Comparison of ENCODE assay signal across 13 cellular contexts in the genomic region with DNA sequence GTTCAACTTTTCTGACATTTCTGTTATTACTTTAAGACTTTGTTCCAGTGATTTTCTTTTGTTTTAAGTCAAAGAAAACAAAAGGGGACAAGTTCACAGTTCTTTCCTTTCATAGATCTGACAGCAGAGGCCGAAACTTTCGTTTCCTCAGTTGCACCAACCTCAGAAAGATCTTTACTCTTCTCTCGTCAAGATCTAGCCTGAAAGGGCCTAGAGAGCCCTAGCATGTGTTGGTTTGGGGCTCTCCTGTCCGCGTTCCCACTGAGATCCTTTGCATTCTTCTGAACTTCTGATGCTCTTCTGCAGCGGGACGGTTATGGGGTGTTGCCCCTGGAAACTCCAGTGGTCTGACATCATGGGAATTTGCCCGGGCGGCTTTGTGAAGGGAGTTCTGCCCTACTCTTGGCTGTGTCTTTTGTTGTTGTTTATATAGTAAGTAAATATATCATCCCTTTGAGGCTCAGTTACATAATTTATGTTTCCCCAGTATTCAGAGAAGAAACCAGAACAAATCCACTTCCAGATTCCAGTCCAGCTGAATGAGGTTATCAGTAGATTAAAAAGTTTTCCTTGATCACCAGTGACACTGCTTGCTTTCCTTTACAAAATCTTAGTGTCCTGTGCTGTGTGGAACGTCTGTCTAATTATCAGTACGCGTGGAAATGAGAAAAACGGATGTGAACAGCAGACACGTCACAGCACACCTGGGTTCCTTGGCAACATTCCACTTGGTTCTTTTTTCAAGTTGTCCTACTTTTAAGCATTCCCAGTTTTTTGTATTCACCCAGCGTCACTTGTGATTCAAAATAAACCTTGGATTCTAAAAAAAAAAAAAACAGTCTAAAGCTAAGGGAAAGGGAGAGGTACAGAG.
DNase-seq lines count a peak whose midpoint lies in the region; ATAC-seq and TF ChIP-seq lines count a peak whose summit lies in the region.
"Had no signal": no experiment of that assay in that cellular context is flagged by ENCODE, and none has a peak within 500 bp of the region (broad histone marks: within the 10 kb centered on the region; RNA-seq: fewer than 3 reads in every experiment).

No MANE protein-coding gene starts in this region.

- no peak overlapping the region for H2AFZ ChIP-seq in neural progenitor cell (replicated peaks)

- intact Hi-C loops in heart left ventricle (cut with DNase I) (loop anchor here in 1 of 10 donors (5.0 kb wide), 1 partner anchor 40 kb away; no protein-coding TSS in a partner anchor), upper lobe of right lung (cut with DNase I) (no loop called here)

- peaks cover 37% of the 10 kb centered on the region for H3K36me3 Mint-ChIP-seq in neural progenitor cell
- H3K36me3 Mint-ChIP-seq: activated CD8-positive, alpha-beta memory T cell treated with anti-CD3 and anti-CD28 coated beads, Interleukin-2, amount 10 ng/mL, durations not matched to agents 7 days and 5 days had no signal

- H3K27ac ChIP-seq in heart left ventricle (peak overlapping the region in 10 of 12 donors; percentile 34 to 69 (median 54)), neural progenitor cell (no peak overlapping the region), upper lobe of right lung (peak overlapping the region; percentile 5)

- peak overlapping the region in 1 of 12 donors; percentile 14 for H3K4me3 ChIP-seq in heart left ventricle
- H3K4me3 ChIP-seq in neural progenitor cell, result no peak overlapping the region
- H3K4me3 ChIP-seq in upper lobe of right lung, result no peak overlapping the region

- H3K27ac Mint-ChIP-seq in neural progenitor cell, result peak overlapping the region; percentile 30
- H3K27ac Mint-ChIP-seq: activated CD8-positive, alpha-beta memory T cell treated with anti-CD3 and anti-CD28 coated beads, Interleukin-2, amount 10 ng/mL, durations not matched to agents 7 days and 5 days had no signal

- no peak overlapping the region for H3K4me3 Mint-ChIP-seq in neural progenitor cell
- H3K4me3 Mint-ChIP-seq: activated CD8-positive, alpha-beta memory T cell treated with anti-CD3 and anti-CD28 coated beads, Interleukin-2, amount 10 ng/mL, durations not matched to agents 7 days and 5 days had no signal

- H3K9ac ChIP-seq in neural progenitor cell, result no peak overlapping the region

- H3K9me3 Mint-ChIP-seq in neural progenitor cell, result no peaks in the 10 kb centered on the region

- DNase-seq in astrocyte of the hippocampus (ENCODE audit: low read depth, low spot score) (peak; percentile 73), heart left ventricle (no peak), neural progenitor cell (ENCODE audit: low spot score) (no peak), upper lobe of right lung (no peak), SK-N-DZ (ENCODE audit: low spot score) (no peak), NCI-H1417 (lab: John Stamatoyannopoulos, UW) (no peak)
- DNase-seq in effector CD4-positive, alpha-beta T cell, result no peak
- DNase-seq: activated CD8-positive, alpha-beta memory T cell treated with anti-CD3 and anti-CD28 coated beads, Interleukin-2, amount 10 ng/mL, durations not matched to agents 7 days and 5 days; Calu3; NCI-H69; stimulated activated CD4-positive, alpha-beta T cell treated with anti-CD3 and anti-CD28 coated beads, Interleukin-2, amount 100 ng/mL, for 24 hours; stimulated activated naive CD8-positive, alpha-beta T cell treated with anti-CD3 and anti-CD28 coated beads, Interleukin-15, Interleukin-2, amounts not matched to agents 100 U/mL and 50 U/mL, for 24 hours had no signal

- WGBS in heart left ventricle, 4 donors, result 50 to 62% (median 56%) methylated on average over 15 of the region's 15 CpGs

- no peaks in the 10 kb centered on the region for H4K20me1 ChIP-seq in neural progenitor cell (ENCODE audit: low read depth)

- H3F3A ChIP-seq in neural progenitor cell (ENCODE audit: low read depth), result no peaks in the 10 kb centered on the region

- H3K4me2 ChIP-seq in neural progenitor cell, result no peak overlapping the region

- TF ChIP-seq CTCF in heart left ventricle (IDR thresholded peaks at IDR 0.05), result no peak
- TF ChIP-seq CTCF in neural progenitor cell (IDR thresholded peaks at IDR 0.05), result no peak
- TF ChIP-seq CTCF in upper lobe of right lung (IDR thresholded peaks at IDR 0.05), result no peak

- H3K9me3 ChIP-seq in heart left ventricle, result no peaks in the 10 kb centered on the region
- no peaks in the 10 kb centered on the region for H3K9me3 ChIP-seq in neural progenitor cell (ENCODE audit: low read depth)
- H3K9me3 ChIP-seq in upper lobe of right lung, result no peaks in the 10 kb centered on the region

- peaks cover 29% of the 10 kb centered on the region for H3K4me1 Mint-ChIP-seq in neural progenitor cell
- H3K4me1 Mint-ChIP-seq: activated CD8-positive, alpha-beta memory T cell treated with anti-CD3 and anti-CD28 coated beads, Interleukin-2, amount 10 ng/mL, durations not matched to agents 7 days and 5 days had no signal

- no peaks in the 10 kb centered on the region for H3K27me3 ChIP-seq in heart left ventricle
- no peaks in the 10 kb centered on the region for H3K27me3 ChIP-seq in neural progenitor cell
- H3K27me3 ChIP-seq in upper lobe of right lung, result no peaks in the 10 kb centered on the region

- H3K79me2 ChIP-seq in neural progenitor cell (ENCODE audit: low read depth), result no peaks in the 10 kb centered on the region

- ATAC-seq in heart left ventricle (peak; percentile 40 to 77 (median 48)), upper lobe of right lung (no peak), GM21717 (IDR thresholded peaks at IDR 0.05; ENCODE audit: unreplicated experiment) (no peak)
- ATAC-seq: activated CD8-positive, alpha-beta memory T cell treated with anti-CD3 and anti-CD28 coated beads, Interleukin-2, amount 10 ng/mL, durations not matched to agents 7 days and 5 days; stimulated activated naive CD8-positive, alpha-beta T cell treated with anti-CD3 and anti-CD28 coated beads, Interleukin-15, Interleukin-2, amounts not matched to agents 100 U/mL and 50 U/mL, for 24 hours had no signal

- TF ChIP-seq POLR2A in heart left ventricle (IDR thresholded peaks at IDR 0.05), result no peak

- H3K36me3 ChIP-seq in heart left ventricle (peaks cover 0 to 56% (median 35%) of the 10 kb centered on the region in 9 donors), neural progenitor cell (no peaks in the 10 kb centered on the region), upper lobe of right lung (peaks cover 34% of the 10 kb centered on the region)

- no peaks in the 10 kb centered on the region for H3K27me3 Mint-ChIP-seq in neural progenitor cell (ENCODE audit: insufficient read depth, low read depth)

- H3K4me1 ChIP-seq in heart left ventricle (peaks cover 0 to 37% (median 9%) of the 10 kb centered on the region in 12 donors), neural progenitor cell (peaks cover 6% of the 10 kb centered on the region), upper lobe of right lung (peaks cover 10% of the 10 kb centered on the region)

Comparison
In these comparisons a context has a peak if more than half of its experiments do, and no peak if none do; other contexts are left out.
1. ATAC-seq: peak in heart left ventricle (4 of 4); none in upper lobe of right lung (single experiment) and GM21717 (single experiment).